10 cellular contexts compared by ENCODE assay signal in genomic region chr11:46521947-46522681, GRCh38.
A peak's percentile ranks its signal among the peaks of the same experiment; 100 is the strongest.
DNase-seq lines count a peak whose midpoint lies in the region; ATAC-seq, FAIRE-seq and TF ChIP-seq lines count a peak whose summit lies in the region.
"Had no signal": no experiment of that assay in that cellular context is flagged by ENCODE, and none has a peak within 500 bp of the region (broad histone marks: within the 10 kb centered on the region; RNA-seq: fewer than 3 reads in every experiment).

No MANE protein-coding gene starts in this region.

- H3K27me3 ChIP-seq in WERI-Rb-1 (ENCODE audit: insufficient read depth, low read depth, severe bottlenecking) = no peaks in the 10 kb centered on the region
- no peaks in the 10 kb centered on the region for H3K27me3 ChIP-seq in kidney epithelial cell (ENCODE audit: control insufficient read depth, insufficient read depth, low read length)

- H3K9me3 ChIP-seq in WERI-Rb-1 (ENCODE audit: severe bottlenecking) = no peaks in the 10 kb centered on the region

- peak; percentile 41 for DNase-seq in AG10803 (ENCODE audit: low read depth)
- DNase-seq in HFF-Myc (ENCODE audit: extremely low read depth, low read depth) = no peak
- DNase-seq in WERI-Rb-1 = no peak
- DNase-seq in kidney epithelial cell (ENCODE audit: low read depth) = no peak
- DNase-seq in NCI-H446 (lab: John Stamatoyannopoulos, UW) = no peak
- DNase-seq in stimulated activated CD4-positive, alpha-beta T cell treated with anti-CD3 and anti-CD28 coated beads, Interleukin-4, amount 100 ng/mL, for 4 hours = no peak
- no peak for DNase-seq in GM12892 (ENCODE audit: insufficient read length)
- DNase-seq: retina had no signal

- TF ChIP-seq CTCF in AG10803 (conservative IDR thresholded peaks at IDR 0.05; ENCODE audit: low read length) (peak; percentile 38), HFF-Myc (IDR thresholded peaks at IDR 0.05; ENCODE audit: low read depth, low read length, missing control alignments) (peak; percentile 16), WERI-Rb-1 (IDR thresholded peaks at IDR 0.05; ENCODE audit: low read depth, low read length) (0 out of 2 replicates have a peak, but pooled peaks have one; percentile 12), kidney epithelial cell (IDR thresholded peaks at IDR 0.05; ENCODE audit: insufficient read depth, low read length, poor library complexity, severe bottlenecking) (peak; percentile 29)

- no peak overlapping the region for H3K4me3 ChIP-seq in AG10803 (ENCODE audit: low read length)
- H3K4me3 ChIP-seq in HFF-Myc (replicated peaks; ENCODE audit: low read depth, low read length) = no peak overlapping the region
- H3K4me3 ChIP-seq in WERI-Rb-1 (ENCODE audit: low read depth, low read length) = no peak overlapping the region
- H3K4me3 ChIP-seq in kidney epithelial cell (ENCODE audit: low read depth, low read length) = no peak overlapping the region
- H3K4me3 ChIP-seq: coronary artery had no signal

- H3K27ac ChIP-seq in WERI-Rb-1 = no peak overlapping the region
- H3K27ac ChIP-seq: coronary artery had no signal

- no peak for FAIRE-seq in GM12892 (lab: Jason Lieb, UNC)

- no peak for ATAC-seq in HG03139 (IDR thresholded peaks at IDR 0.05; ENCODE audit: unreplicated experiment)

- TF ChIP-seq POLR2A in GM12892 (IDR thresholded peaks at IDR 0.05; ENCODE audit: low read depth, low read length) = no peak

- H3K36me3 ChIP-seq in WERI-Rb-1 = no peaks in the 10 kb centered on the region; the same call in 1 of the 2 replicates
- no peaks in the 10 kb centered on the region for H3K36me3 ChIP-seq in kidney epithelial cell (ENCODE audit: control insufficient read depth, insufficient read depth, low read length)
